ENCODE assay signal across 1 cellular context in the genomic region with DNA sequence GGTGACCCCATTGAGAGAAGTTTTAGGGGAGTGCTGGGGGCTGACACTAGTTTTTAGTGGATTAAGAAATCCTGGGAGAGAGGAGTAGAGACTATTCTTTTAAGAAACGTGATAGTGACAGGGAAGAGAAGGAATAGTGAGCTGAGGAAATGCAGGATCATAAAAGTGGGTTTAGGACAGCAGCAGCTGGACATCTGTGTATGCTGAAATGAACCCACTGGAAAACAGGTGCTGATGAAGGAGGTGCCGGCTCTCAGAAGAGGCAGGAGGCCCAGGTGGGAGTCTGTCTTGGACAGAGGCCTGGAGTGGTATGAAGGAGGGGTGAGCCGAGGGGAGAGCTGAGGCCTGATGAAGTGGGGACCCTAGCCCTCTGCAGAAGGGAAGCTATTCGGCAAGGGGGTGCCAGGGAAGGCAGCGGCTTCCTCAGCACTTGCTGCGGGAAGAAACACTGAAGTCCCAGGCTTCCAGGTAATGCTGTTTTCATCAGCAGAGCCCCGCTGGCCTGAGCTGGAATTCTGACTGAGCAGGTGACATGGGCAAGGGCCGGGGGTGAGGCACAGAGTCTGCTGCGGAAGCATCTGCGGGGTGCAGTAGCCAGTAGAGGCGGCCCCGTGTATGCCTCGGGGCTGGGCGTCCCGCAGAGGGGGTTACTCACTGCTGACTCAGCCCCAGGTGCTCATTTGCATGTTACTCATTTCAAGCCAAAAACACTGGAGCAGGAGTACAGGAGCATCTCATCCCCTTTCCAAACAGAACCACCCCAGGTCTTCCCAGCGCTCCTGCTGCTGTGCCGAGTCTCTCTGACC.
TF ChIP-seq lines count a peak whose summit lies in the region.

No MANE protein-coding gene starts in this region.

TF ChIP-seq in HCT116, 20 proteins besides CTCF, POLR2A, EP300 and RAD21 (continued from another document):
- TF ChIP-seq, protein P1, sequence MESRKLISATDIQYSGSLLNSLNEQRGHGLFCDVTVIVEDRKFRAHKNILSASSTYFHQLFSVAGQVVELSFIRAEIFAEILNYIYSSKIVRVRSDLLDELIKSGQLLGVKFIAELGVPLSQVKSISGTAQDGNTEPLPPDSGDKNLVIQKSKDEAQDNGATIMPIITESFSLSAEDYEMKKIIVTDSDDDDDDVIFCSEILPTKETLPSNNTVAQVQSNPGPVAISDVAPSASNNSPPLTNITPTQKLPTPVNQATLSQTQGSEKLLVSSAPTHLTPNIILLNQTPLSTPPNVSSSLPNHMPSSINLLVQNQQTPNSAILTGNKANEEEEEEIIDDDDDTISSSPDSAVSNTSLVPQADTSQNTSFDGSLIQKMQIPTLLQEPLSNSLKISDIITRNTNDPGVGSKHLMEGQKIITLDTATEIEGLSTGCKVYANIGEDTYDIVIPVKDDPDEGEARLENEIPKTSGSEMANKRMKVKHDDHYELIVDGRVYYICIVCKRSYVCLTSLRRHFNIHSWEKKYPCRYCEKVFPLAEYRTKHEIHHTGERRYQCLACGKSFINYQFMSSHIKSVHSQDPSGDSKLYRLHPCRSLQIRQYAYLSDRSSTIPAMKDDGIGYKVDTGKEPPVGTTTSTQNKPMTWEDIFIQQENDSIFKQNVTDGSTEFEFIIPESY (IDR thresholded peaks at IDR 0.05; ENCODE audit: extremely low read depth, insufficient replicate concordance, low read length): no peak
- TF ChIP-seq, protein P2, sequence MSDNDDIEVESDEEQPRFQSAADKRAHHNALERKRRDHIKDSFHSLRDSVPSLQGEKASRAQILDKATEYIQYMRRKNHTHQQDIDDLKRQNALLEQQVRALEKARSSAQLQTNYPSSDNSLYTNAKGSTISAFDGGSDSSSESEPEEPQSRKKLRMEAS (IDR thresholded peaks at IDR 0.05): peak; percentile 50; the same call in 1 of the 2 replicates
- TF ChIP-seq JUND (IDR thresholded peaks at IDR 0.05): peak; percentile 89
TF ChIP-seq in HCT116: peak in this region for 5.
